In the genomic region with DNA sequence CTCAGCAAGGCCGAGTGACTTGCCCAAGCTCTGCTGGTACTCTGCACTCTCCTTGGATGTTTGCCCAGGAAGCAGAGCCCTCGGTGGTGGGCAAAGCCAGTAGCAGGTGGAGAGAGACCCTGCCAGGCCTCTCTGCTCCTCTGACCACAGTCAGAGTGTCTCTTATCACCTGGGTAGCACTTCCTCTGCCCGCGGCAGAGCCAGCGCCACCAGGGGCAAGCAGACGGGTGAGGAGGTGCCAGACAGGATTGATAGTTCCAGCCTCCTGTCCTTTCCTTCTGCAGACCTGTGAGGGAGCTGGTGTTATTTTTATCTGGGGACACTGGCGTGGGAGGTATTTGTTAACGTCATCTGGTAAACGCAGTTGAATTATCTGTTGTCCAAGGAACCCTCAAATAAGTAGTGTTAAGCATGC, we compare ENCODE assay signal across 16 cellular contexts.
DNase-seq lines count a peak whose midpoint lies in the region; ATAC-seq, FAIRE-seq and TF ChIP-seq lines count a peak whose summit lies in the region.
"Had no signal": no experiment of that assay in that cellular context is flagged by ENCODE, and none has a peak within 500 bp of the region (broad histone marks: within the 10 kb centered on the region; RNA-seq: fewer than 3 reads in every experiment).

No MANE protein-coding gene starts in this region.

- 27% methylated on average over 9 of the region's 9 CpGs for WGBS in K562 (ENCODE audit: insufficient coverage, low coverage, missing lambda C conversion rate)
- 69% methylated on average over 9 of the region's 9 CpGs; no CpG with 5 or more reads in 1 of the 2 donors for WGBS in transverse colon (ENCODE audit: low coverage in 1 of 2), 2 donors

- H3K9me3 ChIP-seq in K562 (replicated peaks; ENCODE audit: control insufficient read depth, insufficient read depth, low read depth, low read length), result no peaks in the 10 kb centered on the region
- H3K9me3 ChIP-seq in transverse colon, result no peaks in the 10 kb centered on the region
- H3K9me3 ChIP-seq: testis had no signal

- no peak for ATAC-seq in activated T-cell treated with anti-CD3 and anti-CD28 coated beads, Interleukin-2, amount 50 U/mL, for 72 hours (replicated peaks in 1 of 2)
- ATAC-seq in K562 (peak; percentile 31; the same call in 1 of the 3 replicates), left colon (no peak)
- ATAC-seq: HCT116 had no signal

- CTCF ChIA-PET in K562 (lab: Yijun Ruan, JAX; ENCODE audit: low intra/inter-chr PET ratio), result no interaction called here

- H3K9ac ChIP-seq in K562 (ENCODE audit: insufficient read depth in 1 of 2, low read depth in 2 of 2, low read length in 2 of 2), result no peak overlapping the region

- H4K20me1 ChIP-seq in K562 (replicated peaks; ENCODE audit: control insufficient read depth, insufficient read depth, low read length), result no peaks in the 10 kb centered on the region; the same call in 1 of the 2 replicates

- no peaks in the 10 kb centered on the region for H3K36me3 Mint-ChIP-seq in activated T-cell treated with anti-CD3 and anti-CD28 coated beads, Interleukin-2, amount 50 U/mL, for 24 hours (ENCODE audit: low read depth)
- H3K36me3 Mint-ChIP-seq in activated T-cell treated with anti-CD3 and anti-CD28 coated beads, Interleukin-2, amount 50 U/mL, for 72 hours (ENCODE audit: insufficient read depth in 2 of 2), result no peaks in the 10 kb centered on the region

- no peaks in the 10 kb centered on the region for H3K9me3 Mint-ChIP-seq in activated T-cell treated with anti-CD3 and anti-CD28 coated beads, Interleukin-2, amount 50 U/mL, for 24 hours
- no peaks in the 10 kb centered on the region for H3K9me3 Mint-ChIP-seq in activated T-cell treated with anti-CD3 and anti-CD28 coated beads, Interleukin-2, amount 50 U/mL, for 72 hours
- H3K9me3 Mint-ChIP-seq: IgD-negative memory B cell had no signal

- no peaks in the 10 kb centered on the region for H3K79me2 ChIP-seq in K562 (ENCODE audit: control insufficient read depth, insufficient read depth, low read length)

- peak; percentile 22 for DNase-seq in activated T-cell treated with anti-CD3 and anti-CD28 coated beads, Interleukin-2, amount 50 U/mL, for 24 hours
- DNase-seq in activated T-cell treated with anti-CD3 and anti-CD28 coated beads, Interleukin-2, amount 50 U/mL, for 72 hours, result no peak
- DNase-seq in K562 (ENCODE audit: extremely low read depth in 1 of 4, low spot score in 3 of 4), result peak in 2 of 4 experiments; percentile 14 to 32
- DNase-seq in left colon, result peak; percentile 1 to 9
- DNase-seq in transverse colon, result peak; percentile 3
- no peak for DNase-seq in NCI-H345 treated with DMSO at 0.1 percent for 48 hours (lab: John Stamatoyannopoulos, UW; ENCODE audit: unreplicated experiment)
- no peak for DNase-seq in retina
- DNase-seq in NCI-H2171 treated with DMSO at 0.1 percent for 48 hours (lab: John Stamatoyannopoulos, UW), result no peak
- DNase-seq: activated CD4-positive, alpha-beta T cell treated with anti-CD3 and anti-CD28 coated beads, Interleukin-2, amount 50 U/mL, for 48 hours; amniotic stem cell; effector memory CD4-positive, alpha-beta T cell; mammary epithelial cell; NCI-H187 had no signal

- no peak overlapping the region for H3K27ac Mint-ChIP-seq in activated T-cell treated with anti-CD3 and anti-CD28 coated beads, Interleukin-2, amount 50 U/mL, for 24 hours
- no peak overlapping the region for H3K27ac Mint-ChIP-seq in activated T-cell treated with anti-CD3 and anti-CD28 coated beads, Interleukin-2, amount 50 U/mL, for 72 hours
- H3K27ac Mint-ChIP-seq: IgD-negative memory B cell had no signal

- H3K4me1 Mint-ChIP-seq in activated T-cell treated with anti-CD3 and anti-CD28 coated beads, Interleukin-2, amount 50 U/mL, for 24 hours (ENCODE audit: low read depth), result peaks cover 40% of the 10 kb centered on the region
- peaks cover 34% of the 10 kb centered on the region for H3K4me1 Mint-ChIP-seq in activated T-cell treated with anti-CD3 and anti-CD28 coated beads, Interleukin-2, amount 50 U/mL, for 72 hours (ENCODE audit: low read depth)

- TF ChIP-seq EP300 in K562 (IDR thresholded peaks at IDR 0.05; ENCODE audit: low read length) (no peak), transverse colon (IDR thresholded peaks at IDR 0.05; ENCODE audit: low read depth) (no peak)

- TF ChIP-seq POLR2A in K562 (conservative IDR thresholded peaks at IDR 0.05) (no peak), transverse colon (IDR thresholded peaks at IDR 0.05) (no peak)

- TF ChIP-seq CTCF in K562 (IDR thresholded peaks at IDR 0.05 in 2 of 3, conservative IDR thresholded peaks at IDR 0.05 in 1 of 3; ENCODE audit: insufficient read depth in 2 of 3, low read depth in 1 of 3, low read length in 3 of 3) (0 out of 6 replicates have a peak, but pooled peaks of 1 of the 3 experiments have one; percentile 5), transverse colon (IDR thresholded peaks at IDR 0.05) (no peak)

- in situ Hi-C loops in K562 (cut with MboI), result no loop called here
- in situ Hi-C loops in transverse colon (cut with MboI; ENCODE audit: low pct_ligation_motif_present in 1 of 4, low pct_unique_long_range_greater_than_20kb in 1 of 4, low sequenced_read_pairs in 3 of 4), result loop anchor here in 1 of 4 donors (25.0 kb wide), 1 partner anchor 164 kb away; a partner anchor contains a TSS

- H3K9me1 ChIP-seq in K562 (ENCODE audit: control insufficient read depth, insufficient read depth, low read length), result no peaks in the 10 kb centered on the region

- BruUV-seq in K562 (replicated peaks; lab: Mats Ljungman, UMichigan), result no TSS peak

- no peak overlapping the region for H3K4me3 Mint-ChIP-seq in activated T-cell treated with anti-CD3 and anti-CD28 coated beads, Interleukin-2, amount 50 U/mL, for 24 hours
- H3K4me3 Mint-ChIP-seq in activated T-cell treated with anti-CD3 and anti-CD28 coated beads, Interleukin-2, amount 50 U/mL, for 72 hours, result no peak overlapping the region

- H3K36me3 ChIP-seq in K562 (ENCODE audit: control insufficient read depth, insufficient read depth, low read length) (no peaks in the 10 kb centered on the region), transverse colon (no peaks in the 10 kb centered on the region)

- peaks cover 8 to 23% of the 10 kb centered on the region in 2 experiments; a peak in 4 of 5 replicates for H3K4me1 ChIP-seq in K562 (replicated peaks in 1 of 2; ENCODE audit: control insufficient read depth in 2 of 2, insufficient read depth in 2 of 2, low read length in 2 of 2)
- peaks cover 6 to 22% (median 18%) of the 10 kb centered on the region in 4 donors for H3K4me1 ChIP-seq in transverse colon

- no peaks in the 10 kb centered on the region for H3K27me3 Mint-ChIP-seq in activated T-cell treated with anti-CD3 and anti-CD28 coated beads, Interleukin-2, amount 50 U/mL, for 24 hours
- no peaks in the 10 kb centered on the region for H3K27me3 Mint-ChIP-seq in activated T-cell treated with anti-CD3 and anti-CD28 coated beads, Interleukin-2, amount 50 U/mL, for 72 hours (ENCODE audit: low read depth)
- H3K27me3 Mint-ChIP-seq: IgD-negative memory B cell had no signal

- H3K27ac ChIP-seq in K562 (ENCODE audit: extremely low read depth, low read depth, low read length) (no peak overlapping the region), transverse colon (no peak overlapping the region)
- H3K27ac ChIP-seq: testis had no signal

- POLR2A ChIA-PET in K562 (lab: Yijun Ruan, JAX), result interaction anchor here (0.7 kb wide), 1 partner anchor 18 kb away, joined by 3 read pairs; no protein-coding TSS in a partner anchor

- H3K4me2 ChIP-seq in K562 (ENCODE audit: insufficient read depth, low read length), result no peak overlapping the region

- no peaks in the 10 kb centered on the region for H3K27me3 ChIP-seq in K562 (ENCODE audit: control insufficient read depth in 2 of 2, insufficient read depth in 2 of 2, low read length in 2 of 2)
- no peaks in the 10 kb centered on the region for H3K27me3 ChIP-seq in transverse colon
- H3K27me3 ChIP-seq: testis had no signal

- no peak for FAIRE-seq in K562 (lab: Jason Lieb, UNC)

- H3K4me3 ChIP-seq in K562 (no peak overlapping the region), transverse colon (no peak overlapping the region)
- H3K4me3 ChIP-seq: testis had no signal

- no peak overlapping the region for H2AFZ ChIP-seq in K562 (ENCODE audit: low read depth, low read length)

- intact Hi-C loops in K562 (cut with micrococcal nuclease) (no loop called here), left colon (cut with DNase I, micrococcal nuclease) (no loop called here), transverse colon (cut with DNase I; ENCODE audit: low total_unique reads) (no loop called here)

- TF ChIP-seq RAD21 in K562 (CRISPR knock-in tag; conservative IDR thresholded peaks at IDR 0.05 in 1 of 2, IDR thresholded peaks at IDR 0.05 in 1 of 2), result peak; percentile 6 to 26; a peak in 1 of 4 replicates

TF ChIP-seq in K562, 482 proteins besides CTCF, POLR2A, EP300 and RAD21 (continues in another document):
- TF ChIP-seq ELF4 (CRISPR knock-in tag; IDR thresholded peaks at IDR 0.05) (no peak), CREM (IDR thresholded peaks at IDR 0.05; ENCODE audit: low read depth) (peak; percentile 74), CEBPB (tag; IDR thresholded peaks at IDR 0.05) (no peak), L3MBTL2 (IDR thresholded peaks at IDR 0.05) (peak; percentile 17; the same call in 1 of the 2 replicates), ZNF12 (CRISPR knock-in tag; IDR thresholded peaks at IDR 0.05) (no peak), MEIS2 (IDR thresholded peaks at IDR 0.05; ENCODE audit: partially characterized antibody) (peak; percentile 37)
- TF ChIP-seq, protein P1, sequence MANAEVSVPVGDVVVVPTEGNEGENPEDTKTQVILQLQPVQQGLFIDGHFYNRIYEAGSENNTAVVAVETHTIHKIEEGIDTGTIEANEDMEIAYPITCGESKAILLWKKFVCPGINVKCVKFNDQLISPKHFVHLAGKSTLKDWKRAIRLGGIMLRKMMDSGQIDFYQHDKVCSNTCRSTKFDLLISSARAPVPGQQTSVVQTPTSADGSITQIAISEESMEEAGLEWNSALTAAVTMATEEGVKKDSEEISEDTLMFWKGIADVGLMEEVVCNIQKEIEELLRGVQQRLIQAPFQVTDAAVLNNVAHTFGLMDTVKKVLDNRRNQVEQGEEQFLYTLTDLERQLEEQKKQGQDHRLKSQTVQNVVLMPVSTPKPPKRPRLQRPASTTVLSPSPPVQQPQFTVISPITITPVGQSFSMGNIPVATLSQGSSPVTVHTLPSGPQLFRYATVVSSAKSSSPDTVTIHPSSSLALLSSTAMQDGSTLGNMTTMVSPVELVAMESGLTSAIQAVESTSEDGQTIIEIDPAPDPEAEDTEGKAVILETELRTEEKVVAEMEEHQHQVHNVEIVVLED (CRISPR knock-in tag; IDR thresholded peaks at IDR 0.05), result no peak
- TF ChIP-seq, protein P2, sequence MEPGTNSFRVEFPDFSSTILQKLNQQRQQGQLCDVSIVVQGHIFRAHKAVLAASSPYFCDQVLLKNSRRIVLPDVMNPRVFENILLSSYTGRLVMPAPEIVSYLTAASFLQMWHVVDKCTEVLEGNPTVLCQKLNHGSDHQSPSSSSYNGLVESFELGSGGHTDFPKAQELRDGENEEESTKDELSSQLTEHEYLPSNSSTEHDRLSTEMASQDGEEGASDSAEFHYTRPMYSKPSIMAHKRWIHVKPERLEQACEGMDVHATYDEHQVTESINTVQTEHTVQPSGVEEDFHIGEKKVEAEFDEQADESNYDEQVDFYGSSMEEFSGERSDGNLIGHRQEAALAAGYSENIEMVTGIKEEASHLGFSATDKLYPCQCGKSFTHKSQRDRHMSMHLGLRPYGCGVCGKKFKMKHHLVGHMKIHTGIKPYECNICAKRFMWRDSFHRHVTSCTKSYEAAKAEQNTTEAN (CRISPR knock-in tag; IDR thresholded peaks at IDR 0.05), result no peak

Comparison
In these comparisons a context has a peak if more than half of its experiments do, and no peak if none do; other contexts are left out.
1. DNase-seq: peak in activated T-cell treated with anti-CD3 and anti-CD28 coated beads, Interleukin-2, amount 50 U/mL, for 24 hours (single experiment), left colon (2 of 2) and transverse colon (single experiment); none in activated T-cell treated with anti-CD3 and anti-CD28 coated beads, Interleukin-2, amount 50 U/mL, for 72 hours (0 of 2), NCI-H345 treated with DMSO at 0.1 percent for 48 hours (single experiment), retina (single experiment) and NCI-H2171 treated with DMSO at 0.1 percent for 48 hours (single experiment).